ENCODE assay signal across 12 cellular contexts in genomic region chr11:119751281-119752060, GRCh38. TPM values are rescaled to one million over a fixed set of nuclear protein-coding genes. Genes with fewer than 3 reads are reported as not detected.
DNase-seq lines count a peak whose midpoint lies in the region; ATAC-seq, FAIRE-seq and TF ChIP-seq lines count a peak whose summit lies in the region.
"Had no signal": no experiment of that assay in that cellular context is flagged by ENCODE, and none has a peak within 500 bp of the region (broad histone marks: within the 10 kb centered on the region; RNA-seq: fewer than 3 reads in every experiment).

No MANE protein-coding gene starts in this region.

- H3K79me2 ChIP-seq in K562 (ENCODE audit: control insufficient read depth, insufficient read depth, low read length), result no peaks in the 10 kb centered on the region

- no peaks in the 10 kb centered on the region for H3K4me1 ChIP-seq in K562 (replicated peaks in 1 of 2; ENCODE audit: control insufficient read depth in 2 of 2, insufficient read depth in 2 of 2, low read length in 2 of 2)

- no TSS peak for BruUV-seq in K562 (replicated peaks; lab: Mats Ljungman, UMichigan)

- POLR2A ChIA-PET in K562 (lab: Yijun Ruan, JAX), result interaction anchor here (0.6 kb wide), 1 partner anchor 166 kb away, joined by 3 read pairs; no protein-coding TSS in a partner anchor

- TF ChIP-seq RAD21 in K562 (CRISPR knock-in tag; conservative IDR thresholded peaks at IDR 0.05 in 1 of 2, IDR thresholded peaks at IDR 0.05 in 1 of 2), result no peak

- H4K20me1 ChIP-seq in K562 (replicated peaks; ENCODE audit: control insufficient read depth, insufficient read depth, low read length), result peaks cover 12% of the 10 kb centered on the region; the same call in 1 of the 2 replicates

- peaks cover 0 to 66% of the 10 kb centered on the region in 2 experiments; a peak in 3 of 5 replicates for H3K27me3 ChIP-seq in K562 (ENCODE audit: control insufficient read depth in 2 of 2, insufficient read depth in 2 of 2, low read length in 2 of 2)

- no peak overlapping the region for H2AFZ ChIP-seq in K562 (ENCODE audit: low read depth, low read length)

- no peaks in the 10 kb centered on the region for H3K9me3 ChIP-seq in K562 (replicated peaks; ENCODE audit: control insufficient read depth, insufficient read depth, low read depth, low read length)

- FAIRE-seq in K562 (lab: Jason Lieb, UNC), result no peak

- ATAC-seq in GM18909 (IDR thresholded peaks at IDR 0.05; ENCODE audit: poor library complexity, unreplicated experiment), result peak; percentile 56
- ATAC-seq in K562, result no peak
- ATAC-seq in GM21723 (IDR thresholded peaks at IDR 0.05; ENCODE audit: unreplicated experiment), result no peak
- ATAC-seq in left lobe of liver, result no peak
- no peak for ATAC-seq in GM18858 (IDR thresholded peaks at IDR 0.05; ENCODE audit: unreplicated experiment)

- H3K4me3 ChIP-seq in GM12864 (ENCODE audit: low read depth, low read length) (peak overlapping the region; percentile 40), K562 (no peak overlapping the region)

- H3K4me2 ChIP-seq in K562 (ENCODE audit: insufficient read depth, low read length), result no peak overlapping the region

- no peaks in the 10 kb centered on the region for H3K9me1 ChIP-seq in K562 (ENCODE audit: control insufficient read depth, insufficient read depth, low read length)

- H3K9ac ChIP-seq in K562 (ENCODE audit: insufficient read depth in 1 of 2, low read depth in 2 of 2, low read length in 2 of 2), result no peak overlapping the region

- TF ChIP-seq EP300 in K562 (IDR thresholded peaks at IDR 0.05; ENCODE audit: low read length), result no peak

- in situ Hi-C loops in K562 (cut with MboI), result no loop called here

- H3K36me3 ChIP-seq in K562 (ENCODE audit: control insufficient read depth, insufficient read depth, low read length), result no peaks in the 10 kb centered on the region

- WGBS in K562 (ENCODE audit: insufficient coverage, low coverage, missing lambda C conversion rate), result 0% methylated on average over 10 of the region's 10 CpGs

- CTCF ChIA-PET in K562 (lab: Yijun Ruan, JAX; ENCODE audit: low intra/inter-chr PET ratio), result no interaction called here

- intact Hi-C loops in K562 (cut with micrococcal nuclease), result no loop called here

- no peak for TF ChIP-seq POLR2A in K562 (conservative IDR thresholded peaks at IDR 0.05)

- no peak overlapping the region for H3K27ac ChIP-seq in K562 (ENCODE audit: extremely low read depth, low read depth, low read length)

- TF ChIP-seq CTCF in GM12864 (IDR thresholded peaks at IDR 0.05; ENCODE audit: low read depth, low read length, missing control alignments) (no peak), K562 (IDR thresholded peaks at IDR 0.05 in 2 of 3, conservative IDR thresholded peaks at IDR 0.05 in 1 of 3; ENCODE audit: insufficient read depth in 2 of 3, low read depth in 1 of 3, low read length in 3 of 3) (no peak)

- DNase-seq in GM12864 (ENCODE audit: low read depth) (peak; percentile 68), HK-2 (ENCODE audit: unreplicated experiment) (peak; percentile 8), K562 (ENCODE audit: extremely low read depth in 1 of 4, low spot score in 3 of 4) (no peak), globus pallidus (ENCODE audit: low spot score) (no peak), left lobe of liver (ENCODE audit: low spot score) (no peak)
- DNase-seq: GF-D8; hypothalamus; NCI-H524; stimulated activated CD4-positive, alpha-beta T cell treated with anti-CD3 and anti-CD28 coated beads, Interleukin-2, amount 100 ng/mL, for 24 hours had no signal

TF ChIP-seq in K562, 482 proteins besides CTCF, POLR2A, EP300 and RAD21:
- peak; percentile 90 for TF ChIP-seq NFIC (IDR thresholded peaks at IDR 0.05)
- TF ChIP-seq POLR2AphosphoS2 (IDR thresholded peaks at IDR 0.05; ENCODE audit: low read length), result no peak
- TF ChIP-seq NFIX (CRISPR knock-in tag; IDR thresholded peaks at IDR 0.05; ENCODE audit: low read depth), result peak; percentile 72; the same call in 1 of the 2 replicates

RNA-seq across cellular contexts. Expression of gene NECTIN1, which starts 22.5 kb away (rescaled TPM):
- 0.42 TPM in 1 of 2 replicates, not detected in the other for total RNA-seq in K562 (2011; cell fraction: chromatin; rRNA removed; ENCODE audit: low replicate concordance)
- total RNA-seq in K562 (2011; cell fraction: nucleolus; rRNA removed), result 0.26 and 1.7 TPM in 2 replicates
- total RNA-seq in K562 (2011; cell fraction: nucleoplasm; rRNA removed), result 0.38 and 1.0 TPM in 2 replicates
- total RNA-seq in K562 (2014; rRNA removed) (0.09 and 0.33 TPM in 2 replicates), K562 (2014; rRNA removed; fragmentation: Illumina TruSeq; extraction: Trizol) (0.25 TPM in 1 of 2 replicates, not detected in the other), K562 (2015; rRNA removed; fragmentation: Illumina TruSeq; extraction: Trizol) (not detected in 2 replicates), K562 (2021) (0.53 and 0.74 TPM in 2 replicates), left lobe of liver (6.5 TPM)
- polyA plus RNA-seq in K562 (2011; rRNA removed) (0.09 and 0.11 TPM in 2 replicates), K562 (2014; fragmentation: Illumina TruSeq; extraction: Trizol) (0.45 and 0.69 TPM in 2 replicates), K562 (2014; fragmentation: Nextera tagmentation; extraction: Ambion mirVana) (under 1 TPM in 1 of 2 experiments, not detected in 1; 0.21 TPM), K562 (2014; rRNA removed) (0.09 and 0.23 TPM in 2 replicates)
- polyA plus RNA-seq in K562 (2011; cell fraction: cytosol; rRNA removed), result 0.13 and 0.25 TPM in 2 replicates
- 0.43 TPM in 1 of 2 replicates, not detected in the other for polyA plus RNA-seq in K562 (2011; cell fraction: nucleus; rRNA removed)
- polyA plus RNA-seq in K562 (2012), result 0.12 and 0.48 TPM in 2 replicates
- polyA minus RNA-seq in K562 (2011; rRNA and poly(A)+ RNA removed), result 0.39 TPM in 1 of 2 replicates, not detected in the other
- polyA minus RNA-seq in K562 (2011; cell fraction: cytosol; rRNA and poly(A)+ RNA removed), result not detected in 2 replicates
- polyA minus RNA-seq in K562 (2011; cell fraction: nucleus; rRNA and poly(A)+ RNA removed), result not detected in 2 replicates

Comparison
In these comparisons a context has a peak if more than half of its experiments do, and no peak if none do; other contexts are left out.
1. DNase-seq: peak in GM12864 (single experiment) and HK-2 (single experiment); none in K562 (0 of 4), globus pallidus (single experiment) and left lobe of liver (single experiment).